ENCODE assay signal across 20 cellular contexts in genomic region chr11:28153586-28153985, GRCh38.
"Had no signal": no experiment of that assay in that cellular context is flagged by ENCODE, and none has a peak within 500 bp of the region (broad histone marks: within the 10 kb centered on the region; RNA-seq: fewer than 3 reads in every experiment).

No MANE protein-coding gene starts in this region.

- H3K27ac Mint-ChIP-seq: activated CD4-positive, alpha-beta T cell treated with anti-CD3 and anti-CD28 coated beads, Interleukin-2, amount 10 ng/mL, durations not matched to agents 7 days and 5 days; activated CD8-positive, alpha-beta T cell treated with anti-CD3 and anti-CD28 coated beads, Interleukin-2, amount 10 ng/mL, durations not matched to agents 7 days and 5 days; activated naive CD4-positive, alpha-beta T cell treated with anti-CD3 and anti-CD28 coated beads, Interleukin-2, amount 50 U/mL, for 72 hours; endodermal cell; memory B cell; naive B cell; type B pancreatic cell had no signal

- H3K4me3 Mint-ChIP-seq: activated CD4-positive, alpha-beta T cell treated with anti-CD3 and anti-CD28 coated beads, Interleukin-2, amount 10 ng/mL, durations not matched to agents 7 days and 5 days; activated CD8-positive, alpha-beta T cell treated with anti-CD3 and anti-CD28 coated beads, Interleukin-2, amount 10 ng/mL, durations not matched to agents 7 days and 5 days; endodermal cell; memory B cell; naive B cell; neural crest cell; type B pancreatic cell had no signal

- H3K27me3 ChIP-seq: adrenal gland, foreskin keratinocyte, sigmoid colon, testis, vagina had no signal

- H3K9me3 ChIP-seq: adrenal gland, sigmoid colon, testis, vagina had no signal

- H3K4me1 ChIP-seq: adrenal gland, foreskin keratinocyte, sigmoid colon, testis, vagina had no signal

- ATAC-seq: activated CD8-positive, alpha-beta T cell treated with anti-CD3 and anti-CD28 coated beads, Interleukin-2, amount 10 ng/mL, durations not matched to agents 7 days and 5 days; activated naive CD4-positive, alpha-beta T cell treated with anti-CD3 and anti-CD28 coated beads, Interleukin-2, amount 50 U/mL, for 72 hours; foreskin keratinocyte; left colon had no signal

- H3K4me3 ChIP-seq: adrenal gland, coronary artery, sigmoid colon, testis, vagina had no signal

- H3K4me1 Mint-ChIP-seq: activated CD4-positive, alpha-beta T cell treated with anti-CD3 and anti-CD28 coated beads, Interleukin-2, amount 10 ng/mL, durations not matched to agents 7 days and 5 days; memory B cell; naive B cell; neural crest cell had no signal

- H3K9me3 Mint-ChIP-seq: endodermal cell, memory B cell, type B pancreatic cell had no signal

- H3K36me3 ChIP-seq: adrenal gland had no signal

- H3K27ac ChIP-seq: adrenal gland, coronary artery, foreskin keratinocyte, sigmoid colon, testis, vagina, WERI-Rb-1 had no signal

- DNase-seq: activated CD4-positive, alpha-beta T cell treated with anti-CD3 and anti-CD28 coated beads, Interleukin-2, amount 10 ng/mL, durations not matched to agents 7 days and 5 days; activated CD4-positive, CD25-positive, alpha-beta regulatory T cell treated with anti-CD3 and anti-CD28 coated beads, Interleukin-2, amount 50 U/mL, for 72 hours; activated CD8-positive, alpha-beta T cell treated with anti-CD3 and anti-CD28 coated beads, Interleukin-2, amount 10 ng/mL, durations not matched to agents 7 days and 5 days; activated gamma-delta T cell treated with Interleukin-2 at 50 U/mL for 16 hours; adrenal gland; endodermal cell; foreskin keratinocyte; left colon; naive B cell; sigmoid colon; stimulated activated CD4-positive, alpha-beta T cell treated with anti-CD3 and anti-CD28 coated beads, Interleukin-4, amount 100 ng/mL, for 1 hour; stimulated activated naive CD4-positive, alpha-beta T cell; testis; WERI-Rb-1 had no signal

- H3K27me3 Mint-ChIP-seq: activated CD4-positive, alpha-beta T cell treated with anti-CD3 and anti-CD28 coated beads, Interleukin-2, amount 10 ng/mL, durations not matched to agents 7 days and 5 days; memory B cell; naive B cell; type B pancreatic cell had no signal
